ENCODE assay signal across 17 cellular contexts in genomic region chr2:108236676-108237335, GRCh38. TPM values are rescaled to one million over a fixed set of nuclear protein-coding genes. Genes with fewer than 3 reads are reported as not detected.
A peak's percentile ranks its signal among the peaks of the same experiment; 100 is the strongest.
DNase-seq lines count a peak whose midpoint lies in the region; ATAC-seq, FAIRE-seq and TF ChIP-seq lines count a peak whose summit lies in the region.
"Had no signal": no experiment of that assay in that cellular context is flagged by ENCODE, and none has a peak within 500 bp of the region (broad histone marks: within the 10 kb centered on the region; RNA-seq: fewer than 3 reads in every experiment).

No MANE protein-coding gene starts in this region.

- no peaks in the 10 kb centered on the region for H3K9me1 ChIP-seq in keratinocyte (ENCODE audit: control insufficient read depth, extremely low read depth, insufficient read depth, low read length)

- peaks cover 2% of the 10 kb centered on the region for H3K9me3 ChIP-seq in keratinocyte (ENCODE audit: control insufficient read depth, low read depth, low read length)
- H3K9me3 ChIP-seq: HAP-1 had no signal

- H3K27me3 ChIP-seq in keratinocyte (ENCODE audit: control insufficient read depth, extremely low read depth, insufficient read depth, low read length) = no peaks in the 10 kb centered on the region

- H3K4me1 ChIP-seq in keratinocyte (ENCODE audit: control insufficient read depth, extremely low read depth, insufficient read depth, low read length) = peaks cover 3% of the 10 kb centered on the region
- H3K4me1 ChIP-seq: HAP-1 had no signal

- no peak overlapping the region for H3K9ac ChIP-seq in keratinocyte (ENCODE audit: control insufficient read depth, extremely low read depth, insufficient read depth, low read length)

- H4K20me1 ChIP-seq in keratinocyte (ENCODE audit: control insufficient read depth, extremely low read depth, insufficient read depth, low read length) = no peaks in the 10 kb centered on the region

- H3K4me3 ChIP-seq in epithelial cell of esophagus (ENCODE audit: low read length) (no peak overlapping the region), keratinocyte (ENCODE audit: control insufficient read depth in 2 of 3, extremely low read depth in 1 of 3, insufficient read depth in 2 of 3, low read depth in 1 of 3, low read length in 3 of 3) (no peak overlapping the region)
- H3K4me3 ChIP-seq: HAP-1 had no signal

- peak; percentile 87 for FAIRE-seq in keratinocyte (lab: Jason Lieb, UNC)
- FAIRE-seq: D721Med had no signal

- H3K36me3 ChIP-seq in keratinocyte (ENCODE audit: control insufficient read depth in 2 of 2, extremely low read depth in 1 of 2, insufficient read depth in 2 of 2, low read length in 2 of 2) = no peaks in the 10 kb centered on the region
- H3K36me3 ChIP-seq: HAP-1 had no signal

- H3K4me2 ChIP-seq in keratinocyte (ENCODE audit: control insufficient read depth, extremely low read depth, insufficient read depth, low read depth, low read length) = peak overlapping the region; percentile 23

- dilution Hi-C loops in keratinocyte (cut with MboI; ENCODE audit: extremely low pct_ligation_motif_present, low sequenced_read_pairs) = no loop called here

- TF ChIP-seq CTCF in epithelial cell of esophagus (IDR thresholded peaks at IDR 0.05; ENCODE audit: insufficient read depth, low read depth, low read length, missing control alignments) (no peak), keratinocyte (optimal IDR thresholded peaks at IDR 0.05 in 1 of 3, IDR thresholded peaks at IDR 0.05 in 1 of 3, conservative IDR thresholded peaks at IDR 0.05 in 1 of 3; ENCODE audit: extremely low read depth in 1 of 3, insufficient read depth in 2 of 3, low read length in 3 of 3) (no peak)

- no peak overlapping the region for H2AFZ ChIP-seq in keratinocyte (ENCODE audit: control insufficient read depth, low read length)

- no peak for ATAC-seq in GM19035 (IDR thresholded peaks at IDR 0.05; ENCODE audit: unreplicated experiment)
- ATAC-seq: CD8-positive, alpha-beta T cell had no signal

- no peaks in the 10 kb centered on the region for H3K79me2 ChIP-seq in keratinocyte (ENCODE audit: control insufficient read depth, insufficient read depth, low read length)

- peak; percentile 50 for DNase-seq in DMS 273 (lab: John Stamatoyannopoulos, UW; ENCODE audit: unreplicated experiment)
- DNase-seq in DMS 273 treated with DMSO at 0.1 percent for 48 hours (lab: John Stamatoyannopoulos, UW) = no peak
- peak; percentile 10 for DNase-seq in NCI-H2171 (lab: John Stamatoyannopoulos, UW)
- peak; percentile 75 for DNase-seq in epithelial cell of esophagus (ENCODE audit: low read depth)
- DNase-seq in keratinocyte (ENCODE audit: low read depth, low spot score) = peak; percentile 32
- DNase-seq in NCI-H1436 treated with DMSO at 0.1 percent for 48 hours (lab: John Stamatoyannopoulos, UW) = no peak
- DNase-seq in DMS79 treated with DMSO at 0.1 percent for 48 hours (lab: John Stamatoyannopoulos, UW) = no peak
- DNase-seq: CD8-positive, alpha-beta T cell; COR-L47; DMS53; GOT3 had no signal

- H3K27ac ChIP-seq in keratinocyte (ENCODE audit: control insufficient read depth, insufficient read depth, low read length) = no peak overlapping the region
- H3K27ac ChIP-seq: 22Rv1 had no signal

RNA-seq across cellular contexts. Expression of gene SULT1C3, which starts 3.0 kb away (rescaled TPM):
- not detected in 3 replicates for polyA plus RNA-seq in keratinocyte
- polyA plus RNA-seq in keratinocyte (2011; ENCODE audit: low read depth) = not detected
- not detected in 2 replicates for polyA plus RNA-seq in keratinocyte (2011; cell fraction: cytosol; rRNA removed)
- polyA plus RNA-seq in keratinocyte (2011; cell fraction: nucleus; rRNA removed) = not detected in 2 replicates
- polyA plus RNA-seq in keratinocyte (2012; ENCODE audit: low replicate concordance) = 0.20 TPM in 1 of 2 replicates, not detected in the other
- polyA minus RNA-seq in keratinocyte = not detected in 3 replicates
- not detected for polyA minus RNA-seq in keratinocyte (2011; cell fraction: cytosol; rRNA and poly(A)+ RNA removed)
- not detected in 2 replicates for polyA minus RNA-seq in keratinocyte (2011; cell fraction: nucleus; rRNA and poly(A)+ RNA removed)
- polyA plus RNA-seq: BJ, CD14-positive monocyte had no signal

RNA-seq across cellular contexts. Expression of gene SULT1C2, which starts 51.9 kb away (rescaled TPM):
- 0.06 TPM in 1 of 3 replicates, not detected in the others for polyA plus RNA-seq in keratinocyte
- polyA plus RNA-seq in keratinocyte (2011; ENCODE audit: low read depth) = not detected
- polyA plus RNA-seq in keratinocyte (2011; cell fraction: cytosol; rRNA removed) = not detected in 2 replicates
- 0.05 TPM in 1 of 2 replicates, not detected in the other for polyA plus RNA-seq in keratinocyte (2011; cell fraction: nucleus; rRNA removed)
- 0.08 TPM in 1 of 2 replicates, not detected in the other for polyA plus RNA-seq in keratinocyte (2012; ENCODE audit: low replicate concordance)
- not detected in 3 replicates for polyA minus RNA-seq in keratinocyte
- not detected for polyA minus RNA-seq in keratinocyte (2011; cell fraction: cytosol; rRNA and poly(A)+ RNA removed)
- polyA minus RNA-seq in keratinocyte (2011; cell fraction: nucleus; rRNA and poly(A)+ RNA removed) = not detected in 2 replicates
- polyA plus RNA-seq: BJ, CD14-positive monocyte had no signal

Comparison
In these comparisons a context has a peak if more than half of its experiments do, and no peak if none do; other contexts are left out.
1. DNase-seq: peak in DMS 273 (single experiment), NCI-H2171 (single experiment), epithelial cell of esophagus (single experiment) and keratinocyte (single experiment); none in DMS 273 treated with DMSO at 0.1 percent for 48 hours (single experiment), NCI-H1436 treated with DMSO at 0.1 percent for 48 hours (single experiment) and DMS79 treated with DMSO at 0.1 percent for 48 hours (single experiment).